Comparison of ENCODE assay signal across 17 cellular contexts in genomic region chr9:95139121-95139520, GRCh38.
DNase-seq lines count a peak whose midpoint lies in the region; ATAC-seq, FAIRE-seq and TF ChIP-seq lines count a peak whose summit lies in the region.
"Had no signal": no experiment of that assay in that cellular context is flagged by ENCODE, and none has a peak within 500 bp of the region (broad histone marks: within the 10 kb centered on the region; RNA-seq: fewer than 3 reads in every experiment).

No MANE protein-coding gene starts in this region.

- intact Hi-C loops in HepG2 (cut with micrococcal nuclease; ENCODE audit: unreplicated experiment) (no loop called here), right lobe of liver (cut with DNase I) (no loop called here), ovary (cut with DNase I) (no loop called here)

- TF ChIP-seq RAD21 in liver (IDR thresholded peaks at IDR 0.05) (no peak), HepG2 (CRISPR knock-in tag; IDR thresholded peaks at IDR 0.05) (no peak)

- no peaks in the 10 kb centered on the region for H3K27me3 ChIP-seq in liver (ENCODE audit: control insufficient read depth in 4 of 4, insufficient read depth in 4 of 4, low read length in 3 of 4)
- H3K27me3 ChIP-seq in HepG2 (ENCODE audit: control insufficient read depth in 1 of 2, insufficient read depth in 2 of 2, low read length in 2 of 2) = no peaks in the 10 kb centered on the region
- no peaks in the 10 kb centered on the region for H3K27me3 ChIP-seq in OCI-LY3 (ENCODE audit: low read depth, low read length)
- H3K27me3 ChIP-seq in right lobe of liver = no peaks in the 10 kb centered on the region
- H3K27me3 ChIP-seq in ovary = no peaks in the 10 kb centered on the region
- H3K27me3 ChIP-seq: BLaER1 treated with 17β-estradiol and CSF1 and Interleukin-3, amounts not matched to agents 10 nM and 100 nM; Peyer's patch had no signal

- no peaks in the 10 kb centered on the region for H4K20me1 ChIP-seq in HepG2 (ENCODE audit: insufficient read depth, low read length)
- no peaks in the 10 kb centered on the region for H4K20me1 ChIP-seq in OCI-LY3 (ENCODE audit: insufficient read depth, low read length)
- H4K20me1 ChIP-seq: BLaER1 treated with 17β-estradiol and CSF1 and Interleukin-3, amounts not matched to agents 10 nM and 100 nM had no signal

- H3K9me3 ChIP-seq in liver (ENCODE audit: control insufficient read depth in 4 of 4, low read length in 3 of 4) (no peaks in the 10 kb centered on the region), HepG2 (ENCODE audit: low read length) (no peaks in the 10 kb centered on the region), OCI-LY3 (ENCODE audit: insufficient read depth, low read length) (no peaks in the 10 kb centered on the region), right lobe of liver (no peaks in the 10 kb centered on the region), ovary (no peaks in the 10 kb centered on the region)
- H3K9me3 ChIP-seq: A549; BLaER1 treated with 17β-estradiol and CSF1 and Interleukin-3, amounts not matched to agents 10 nM and 100 nM; HAP-1; Peyer's patch had no signal

- POLR2A ChIA-PET in HepG2 (lab: Yijun Ruan, JAX) = no interaction called here

- H3K4me3 ChIP-seq in liver (ENCODE audit: low read depth in 1 of 3, low read length in 3 of 3) = no peak overlapping the region
- H3K4me3 ChIP-seq in HepG2 (replicated peaks in 1 of 3; ENCODE audit: insufficient read depth in 1 of 3, low read depth in 2 of 3, low read length in 3 of 3) = no peak overlapping the region
- peak overlapping the region; percentile 52 for H3K4me3 ChIP-seq in OCI-LY3 (ENCODE audit: low read length)
- no peak overlapping the region for H3K4me3 ChIP-seq in right lobe of liver
- no peak overlapping the region for H3K4me3 ChIP-seq in ovary
- H3K4me3 ChIP-seq: A549; BLaER1 treated with 17β-estradiol and CSF1 and Interleukin-3, amounts not matched to agents 10 nM and 100 nM; HAP-1; Peyer's patch had no signal

- H3K36me3 ChIP-seq in liver (ENCODE audit: control insufficient read depth in 4 of 4, insufficient read depth in 3 of 4, low read depth in 1 of 4, low read length in 3 of 4) (no peaks in the 10 kb centered on the region), HepG2 (replicated peaks in 1 of 2; ENCODE audit: control insufficient read depth in 1 of 2, insufficient read depth in 2 of 2, low read length in 2 of 2) (peaks cover 0 to 1% of the 10 kb centered on the region in 2 experiments; a peak in 2 of 5 replicates), OCI-LY3 (replicated peaks; ENCODE audit: low read depth, low read length) (no peaks in the 10 kb centered on the region), right lobe of liver (no peaks in the 10 kb centered on the region), ovary (no peaks in the 10 kb centered on the region)
- H3K36me3 ChIP-seq: HAP-1, Peyer's patch had no signal

- no peak overlapping the region for H3K4me2 ChIP-seq in HepG2 (ENCODE audit: low read depth, low read length)
- H3K4me2 ChIP-seq in OCI-LY3 (ENCODE audit: low read length) = peak overlapping the region; percentile 66
- H3K4me2 ChIP-seq: A549 had no signal

- FAIRE-seq in HepG2 (lab: Jason Lieb, UNC) = no peak
- FAIRE-seq: A549 had no signal

- BruUV-seq in HepG2 (replicated peaks; lab: Mats Ljungman, UMichigan) = no TSS peak

- CTCF ChIA-PET in HepG2 (lab: Yijun Ruan, JAX; ENCODE audit: low intra/inter-chr PET ratio, low total read pairs) = no interaction called here

- peak overlapping the region; percentile 15 to 65 for H3K27ac ChIP-seq in liver (ENCODE audit: low read depth in 1 of 2, low read length in 2 of 2)
- no peak overlapping the region for H3K27ac ChIP-seq in HepG2 (ENCODE audit: extremely low read length, insufficient read depth, low read length)
- no peak overlapping the region for H3K27ac ChIP-seq in OCI-LY3 (ENCODE audit: low read length)
- H3K27ac ChIP-seq in right lobe of liver = peak overlapping the region in 2 of 3 donors; percentile 7 to 32
- H3K27ac ChIP-seq in ovary = no peak overlapping the region
- H3K27ac ChIP-seq: A549; BLaER1 treated with 17β-estradiol and CSF1 and Interleukin-3, amounts not matched to agents 10 nM and 100 nM; HL-60; Peyer's patch had no signal

- H3K9ac ChIP-seq in liver (ENCODE audit: low read depth in 1 of 2, low read length in 2 of 2) (no peak overlapping the region), HepG2 (ENCODE audit: insufficient read depth, low read depth, low read length) (no peak overlapping the region), OCI-LY3 (ENCODE audit: low read length) (0 out of 2 replicates have a peak overlapping the region, but pooled peaks have one; percentile 13)
- H3K9ac ChIP-seq: BLaER1 treated with 17β-estradiol and CSF1 and Interleukin-3, amounts not matched to agents 10 nM and 100 nM had no signal

- in situ Hi-C loops in HepG2 (cut with HindIII; ENCODE audit: extremely low pct_ligation_motif_present, low pct_unique_long_range_greater_than_20kb) = no loop called here

- no peak for ATAC-seq in HepG2
- ATAC-seq in right lobe of liver = no peak
- no peak for ATAC-seq in HG03460 (IDR thresholded peaks at IDR 0.05; ENCODE audit: unreplicated experiment)
- ATAC-seq in left lobe of liver = no peak

- H2AFZ ChIP-seq in HepG2 (ENCODE audit: low read length) (no peak overlapping the region), OCI-LY3 (ENCODE audit: low read depth, low read length) (0 out of 2 replicates have a peak overlapping the region, but pooled peaks have one; percentile 57)

- TF ChIP-seq POLR2A in HepG2 (IDR thresholded peaks at IDR 0.05; ENCODE audit: insufficient read depth in 1 of 2, low read depth in 2 of 2, low read length in 2 of 2) (no peak), right lobe of liver (IDR thresholded peaks at IDR 0.05) (no peak), ovary (IDR thresholded peaks at IDR 0.05) (no peak)

- H3K79me2 ChIP-seq in HepG2 (ENCODE audit: insufficient read depth, low read length) (no peaks in the 10 kb centered on the region), OCI-LY3 (ENCODE audit: low read length) (no peaks in the 10 kb centered on the region)

- TF ChIP-seq CTCF in liver (IDR thresholded peaks at IDR 0.05; ENCODE audit: low read depth, low read length, missing input control) (no peak), HepG2 (CRISPR knock-in tag; IDR thresholded peaks at IDR 0.05) (no peak), OCI-LY3 (IDR thresholded peaks at IDR 0.05; ENCODE audit: low read depth, low read length) (no peak), right lobe of liver (IDR thresholded peaks at IDR 0.05) (no peak), ovary (IDR thresholded peaks at IDR 0.05) (no peak)

- WGBS in liver = 95% methylated on average over 9 of the region's 9 CpGs
- WGBS in HepG2 (ENCODE audit: low lambda C conversion rate) = 98% methylated on average over 9 of the region's 9 CpGs
- 83% methylated on average over 7 of the region's 9 CpGs for WGBS in right lobe of liver (ENCODE audit: insufficient coverage, low coverage, low lambda C conversion rate, missing lambda C conversion rate)
- 95 to 96% (median 96%) methylated on average over 9 of the region's 9 CpGs for whole genome bisulfite sequencing in ovary, 3 donors

- TF ChIP-seq EP300 in HepG2 (IDR thresholded peaks at IDR 0.05; ENCODE audit: low read depth in 2 of 2, low read length in 2 of 2) = no peak
- TF ChIP-seq EP300 in HepG2 (CRISPR knock-in tag; IDR thresholded peaks at IDR 0.05; ENCODE audit: borderline replicate concordance) = no peak
- TF ChIP-seq EP300 in ovary (IDR thresholded peaks at IDR 0.05) = no peak

- H3K4me1 ChIP-seq in liver (ENCODE audit: control insufficient read depth in 4 of 4, insufficient read depth in 4 of 4, low read length in 3 of 4) (peaks cover 4 to 49% (median 36%) of the 10 kb centered on the region in 4 donors), HepG2 (ENCODE audit: insufficient read depth, low read length) (peaks cover 19% of the 10 kb centered on the region), OCI-LY3 (ENCODE audit: low read length) (peaks cover 16% of the 10 kb centered on the region), right lobe of liver (peaks cover 0 to 58% (median 18%) of the 10 kb centered on the region in 4 donors), ovary (ENCODE audit: insufficient read depth) (peaks cover 2% of the 10 kb centered on the region)
- H3K4me1 ChIP-seq: A549, HAP-1 had no signal

- DNase-seq in HepG2 (ENCODE audit: low spot score) (no peak), right lobe of liver (no peak), globus pallidus (ENCODE audit: low spot score) (no peak), ovary (no peak), left lobe of liver (ENCODE audit: low spot score) (no peak)
- DNase-seq: CD8-positive, alpha-beta memory T cell; DND-41; NCI-H1930; Peyer's patch; SW 1271 had no signal

TF ChIP-seq in liver, 16 proteins besides CTCF, POLR2A, EP300 and RAD21 (continues in another document):
- no peak for TF ChIP-seq FOXA1 (IDR thresholded peaks at IDR 0.05)

TF ChIP-seq in HepG2, 621 proteins besides CTCF, POLR2A, EP300 and RAD21 (continues in another document):
- TF ChIP-seq RAD51 (IDR thresholded peaks at IDR 0.05; ENCODE audit: borderline replicate concordance) (no peak), SPEN (CRISPR knock-in tag; IDR thresholded peaks at IDR 0.05; ENCODE audit: low read depth) (no peak), ZNF30 (CRISPR knock-in tag; IDR thresholded peaks at IDR 0.05) (no peak), ZFYVE20 (CRISPR knock-in tag; IDR thresholded peaks at IDR 0.05; ENCODE audit: borderline replicate concordance, low read depth) (no peak), BCL6 (CRISPR knock-in tag; IDR thresholded peaks at IDR 0.05) (no peak), ZNF224 (CRISPR knock-in tag; IDR thresholded peaks at IDR 0.05) (no peak), ATF2 (CRISPR knock-in tag; IDR thresholded peaks at IDR 0.05) (no peak), TEF (CRISPR knock-in tag; IDR thresholded peaks at IDR 0.05) (no peak)

Comparison
In these comparisons a context has a peak if more than half of its experiments do, and no peak if none do; other contexts are left out.
1. H3K27ac ChIP-seq: peak in liver (2 of 2) and right lobe of liver (2 of 3); none in HepG2 (single experiment), OCI-LY3 (single experiment) and ovary (0 of 2).